18 cellular contexts compared by ENCODE assay signal in the genomic region with DNA sequence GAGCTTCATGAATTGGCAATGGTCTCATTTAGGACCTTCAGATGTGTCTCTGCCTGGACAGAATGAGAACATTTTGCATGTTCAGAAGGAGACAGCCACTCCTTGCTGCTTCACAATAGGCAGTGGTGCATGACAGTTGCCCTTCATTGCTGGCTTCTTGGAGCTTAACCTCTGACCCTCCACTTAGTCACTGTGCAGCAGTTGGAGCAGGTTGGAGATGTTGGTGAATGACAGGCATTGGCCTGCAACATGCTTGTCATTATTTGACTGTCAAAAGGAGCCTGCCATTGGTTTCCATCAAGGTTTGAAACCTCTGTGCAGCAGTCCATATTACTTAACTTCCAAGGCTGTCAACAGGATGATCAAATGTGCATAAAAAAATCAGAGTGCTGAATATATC. TPM values are rescaled to one million over a fixed set of nuclear protein-coding genes. Genes with fewer than 3 reads are reported as not detected.
A peak's percentile ranks its signal among the peaks of the same experiment; 100 is the strongest.
DNase-seq lines count a peak whose midpoint lies in the region; ATAC-seq and TF ChIP-seq lines count a peak whose summit lies in the region.
"Had no signal": no experiment of that assay in that cellular context is flagged by ENCODE, and none has a peak within 500 bp of the region (broad histone marks: within the 10 kb centered on the region; RNA-seq: fewer than 3 reads in every experiment).

No MANE protein-coding gene starts in this region.

- H3K79me1 ChIP-seq in IMR-90 (ENCODE audit: low read depth in 1 of 2, low read length in 2 of 2) = peaks cover 23 to 32% of the 10 kb centered on the region in 2 experiments

- H3K18ac ChIP-seq in IMR-90 (ENCODE audit: low read depth, low read length) = no peak overlapping the region

- H3K27me3 Mint-ChIP-seq in activated T-helper 1 cell treated with anti-CD3 and anti-CD28 coated beads, Interleukin-12 subunit alpha, Interleukin-12 subunit beta, Interleukin-2, Interleukin-4 antibody, amounts not matched to agents 30 ng/mL and 10 ng/mL and 1 ng/mL, durations not matched to agents 14 hours and 24 hours and 36 hours (ENCODE audit: insufficient read depth) = no peaks in the 10 kb centered on the region
- H3K27me3 Mint-ChIP-seq: natural killer cell treated with Interleukin-12 subunit alpha and Interleukin-12 subunit beta and Interleukin-15 and Interleukin-18, amount 100 ng/mL, for 72 hours; stimulated activated naive CD8-positive, alpha-beta T cell treated with anti-CD3 and anti-CD28 coated beads, Interleukin-15, Interleukin-2, amounts not matched to agents 100 ng/mL and 50 ng/mL, for 24 hours had no signal

- H4K91ac ChIP-seq in IMR-90 (ENCODE audit: insufficient read depth, low read depth, low read length) = no peak overlapping the region

- dilution Hi-C loops in IMR-90 (cut with HindIII; ENCODE audit: low sequenced_read_pairs, unreplicated experiment) = no loop called here

- H4K5ac ChIP-seq in IMR-90 (ENCODE audit: low read depth, low read length) = no peak overlapping the region

- no peak overlapping the region for H3K4me3 Mint-ChIP-seq in activated T-helper 1 cell treated with anti-CD3 and anti-CD28 coated beads, Interleukin-12 subunit alpha, Interleukin-12 subunit beta, Interleukin-2, Interleukin-4 antibody, amounts not matched to agents 30 ng/mL and 10 ng/mL and 1 ng/mL, durations not matched to agents 14 hours and 24 hours and 36 hours
- H3K4me3 Mint-ChIP-seq: natural killer cell treated with Interleukin-12 subunit alpha and Interleukin-12 subunit beta and Interleukin-15 and Interleukin-18, amount 100 ng/mL, for 72 hours; stimulated activated naive CD8-positive, alpha-beta T cell treated with anti-CD3 and anti-CD28 coated beads, Interleukin-15, Interleukin-2, amounts not matched to agents 100 ng/mL and 50 ng/mL, for 24 hours had no signal

- peak; percentile 27; the same call in 1 of the 2 replicates for ATAC-seq in IMR-90 (ENCODE audit: low read depth)
- peak; percentile 50 for ATAC-seq in mucosa of descending colon
- no peak for ATAC-seq in upper lobe of right lung
- ATAC-seq in HG03521 (IDR thresholded peaks at IDR 0.05; ENCODE audit: unreplicated experiment) = no peak
- ATAC-seq: left ventricle myocardium superior; natural killer cell treated with Interleukin-12 subunit alpha and Interleukin-12 subunit beta and Interleukin-15 and Interleukin-18, amount 100 ng/mL, for 72 hours; sciatic nerve had no signal

- no peak overlapping the region for H2BK20ac ChIP-seq in IMR-90 (ENCODE audit: low read depth, low read length)

- H3K9me3 Mint-ChIP-seq in activated T-helper 1 cell treated with anti-CD3 and anti-CD28 coated beads, Interleukin-12 subunit alpha, Interleukin-12 subunit beta, Interleukin-2, Interleukin-4 antibody, amounts not matched to agents 30 ng/mL and 10 ng/mL and 1 ng/mL, durations not matched to agents 14 hours and 24 hours and 36 hours = no peaks in the 10 kb centered on the region
- H3K9me3 Mint-ChIP-seq: natural killer cell treated with Interleukin-12 subunit alpha and Interleukin-12 subunit beta and Interleukin-15 and Interleukin-18, amount 100 ng/mL, for 72 hours; stimulated activated naive CD8-positive, alpha-beta T cell treated with anti-CD3 and anti-CD28 coated beads, Interleukin-15, Interleukin-2, amounts not matched to agents 100 ng/mL and 50 ng/mL, for 24 hours had no signal

- DNase-seq in Daoy (ENCODE audit: low read depth) = peak; percentile 4
- peak; percentile 23 for DNase-seq in IMR-90
- DNase-seq in brain microvascular endothelial cell = peak; percentile 7
- no peak for DNase-seq in mucosa of descending colon
- DNase-seq in activated T-helper 1 cell treated with anti-CD3 and anti-CD28 coated beads, Interleukin-12 subunit alpha, Interleukin-12 subunit beta, Interleukin-2, Interleukin-4 antibody, amounts not matched to agents 30 ng/mL and 10 ng/mL and 1 ng/mL, durations not matched to agents 14 hours and 24 hours and 36 hours (ENCODE audit: low spot score) = no peak
- DNase-seq in COLO668 (lab: John Stamatoyannopoulos, UW; ENCODE audit: unreplicated experiment) = no peak
- no peak for DNase-seq in upper lobe of right lung
- DNase-seq: activated CD8-positive, alpha-beta memory T cell treated with anti-CD3 and anti-CD28 coated beads for 24 hours; heart left ventricle; left ventricle myocardium superior; NCI-H1436; NCI-H524 treated with DMSO at 0.1 percent for 48 hours; SIG-M5 had no signal

- TF ChIP-seq CTCF in IMR-90 (conservative IDR thresholded peaks at IDR 0.05; ENCODE audit: low read depth, low read length) = no peak
- TF ChIP-seq CTCF in brain microvascular endothelial cell (IDR thresholded peaks at IDR 0.05; ENCODE audit: low read depth, low read length, missing control alignments) = no peak
- no peak for TF ChIP-seq CTCF in mucosa of descending colon (IDR thresholded peaks at IDR 0.05)
- no peak for TF ChIP-seq CTCF in upper lobe of right lung (IDR thresholded peaks at IDR 0.05)

- BruUV-seq in IMR-90 (replicated peaks; lab: Mats Ljungman, UMichigan) = no TSS peak

- no peak for TF ChIP-seq RAD21 in IMR-90 (IDR thresholded peaks at IDR 0.05; ENCODE audit: low read length)

- no peaks in the 10 kb centered on the region for H3K36me3 ChIP-seq in IMR-90 (ENCODE audit: control insufficient read depth, insufficient read depth, low read length)
- no peaks in the 10 kb centered on the region for H3K36me3 ChIP-seq in brain microvascular endothelial cell (replicated peaks)
- H3K36me3 ChIP-seq in mucosa of descending colon (ENCODE audit: low read depth) = no peaks in the 10 kb centered on the region
- H3K36me3 ChIP-seq in upper lobe of right lung = no peaks in the 10 kb centered on the region
- H3K36me3 ChIP-seq: heart left ventricle had no signal

- no peak overlapping the region for H2AK5ac ChIP-seq in IMR-90 (ENCODE audit: low read depth, low read length)

- no peak overlapping the region for H3K14ac ChIP-seq in IMR-90 (replicated peaks; ENCODE audit: low read depth, low read length)

- no peak overlapping the region for H3K4me3 ChIP-seq in IMR-90 (ENCODE audit: insufficient read depth, low read depth, low read length)
- H3K4me3 ChIP-seq in brain microvascular endothelial cell (ENCODE audit: low read depth, low read length) = no peak overlapping the region
- H3K4me3 ChIP-seq in mucosa of descending colon = no peak overlapping the region
- no peak overlapping the region for H3K4me3 ChIP-seq in upper lobe of right lung
- H3K4me3 ChIP-seq: heart left ventricle had no signal

- H3K56ac ChIP-seq in IMR-90 (ENCODE audit: extremely low read depth, insufficient read depth, low read length) = no peak overlapping the region

- H3K27ac Mint-ChIP-seq in activated T-helper 1 cell treated with anti-CD3 and anti-CD28 coated beads, Interleukin-12 subunit alpha, Interleukin-12 subunit beta, Interleukin-2, Interleukin-4 antibody, amounts not matched to agents 30 ng/mL and 10 ng/mL and 1 ng/mL, durations not matched to agents 14 hours and 24 hours and 36 hours = no peak overlapping the region
- H3K27ac Mint-ChIP-seq: natural killer cell treated with Interleukin-12 subunit alpha and Interleukin-12 subunit beta and Interleukin-15 and Interleukin-18, amount 100 ng/mL, for 72 hours; stimulated activated naive CD8-positive, alpha-beta T cell treated with anti-CD3 and anti-CD28 coated beads, Interleukin-15, Interleukin-2, amounts not matched to agents 100 ng/mL and 50 ng/mL, for 24 hours had no signal

- no peak for TF ChIP-seq POLR2A in IMR-90 (IDR thresholded peaks at IDR 0.05; ENCODE audit: low read depth, low read length)

- H3K27ac ChIP-seq in IMR-90 (ENCODE audit: insufficient read depth, low read length) (no peak overlapping the region), brain microvascular endothelial cell (no peak overlapping the region), upper lobe of right lung (no peak overlapping the region)
- H3K27ac ChIP-seq: C4-2B, heart left ventricle had no signal

- intact Hi-C loops in IMR-90 (cut with micrococcal nuclease) (no loop called here), mucosa of descending colon (cut with DNase I, micrococcal nuclease) (no loop called here), upper lobe of right lung (cut with DNase I) (no loop called here)
- intact Hi-C loops in activated T-helper 1 cell treated with anti-CD3 and anti-CD28 coated beads, Interleukin-12 subunit alpha, Interleukin-12 subunit beta, Interleukin-2, Interleukin-4 antibody, amounts not matched to agents 30 ng/mL and 10 ng/mL and 1 ng/mL, durations not matched to agents 14 hours and 24 hours and 36 hours (cut with micrococcal nuclease) = loop anchor here (2.0 kb wide), 1 partner anchor 18 kb away; no protein-coding TSS in a partner anchor

- H3K36me3 Mint-ChIP-seq in activated T-helper 1 cell treated with anti-CD3 and anti-CD28 coated beads, Interleukin-12 subunit alpha, Interleukin-12 subunit beta, Interleukin-2, Interleukin-4 antibody, amounts not matched to agents 30 ng/mL and 10 ng/mL and 1 ng/mL, durations not matched to agents 14 hours and 24 hours and 36 hours (ENCODE audit: low read depth) = peaks cover 6% of the 10 kb centered on the region
- H3K36me3 Mint-ChIP-seq: natural killer cell treated with Interleukin-12 subunit alpha and Interleukin-12 subunit beta and Interleukin-15 and Interleukin-18, amount 100 ng/mL, for 72 hours had no signal

- CTCF ChIA-PET in IMR-90 (lab: Yijun Ruan, JAX) = interaction anchor here (0.5 kb wide), 1 partner anchor 235 kb away, joined by 3 read pairs; no protein-coding TSS in a partner anchor

- POLR2A ChIA-PET in IMR-90 (lab: Charles Lee; ENCODE audit: unreplicated experiment) = no interaction called here

- H3K4me1 Mint-ChIP-seq in activated T-helper 1 cell treated with anti-CD3 and anti-CD28 coated beads, Interleukin-12 subunit alpha, Interleukin-12 subunit beta, Interleukin-2, Interleukin-4 antibody, amounts not matched to agents 30 ng/mL and 10 ng/mL and 1 ng/mL, durations not matched to agents 14 hours and 24 hours and 36 hours (ENCODE audit: low read depth) = no peaks in the 10 kb centered on the region

- peaks cover 18% of the 10 kb centered on the region for H4K20me1 ChIP-seq in IMR-90 (ENCODE audit: insufficient read depth, low read length)

- peaks cover 6% of the 10 kb centered on the region; the same call in 1 of the 2 replicates for H3K4me1 ChIP-seq in IMR-90 (ENCODE audit: control insufficient read depth, insufficient read depth, low read length)
- peaks cover 3% of the 10 kb centered on the region for H3K4me1 ChIP-seq in mucosa of descending colon (ENCODE audit: low read depth)
- H3K4me1 ChIP-seq in upper lobe of right lung = peaks cover 12% of the 10 kb centered on the region

- H2AK9ac ChIP-seq in IMR-90 (replicated peaks; ENCODE audit: low read depth, low read length, poor library complexity) = no peak overlapping the region

- no peak overlapping the region for H3K4me2 ChIP-seq in IMR-90 (ENCODE audit: low read depth, low read length)

- no peak overlapping the region for H2BK15ac ChIP-seq in IMR-90 (ENCODE audit: low read depth, low read length)

- in situ Hi-C loops in IMR-90 (cut with MboI; ENCODE audit: low sequenced_read_pairs) (no loop called here), brain microvascular endothelial cell (cut with HindIII; ENCODE audit: low pct_ligation_motif_present, low sequenced_read_pairs) (no loop called here)

- no peak overlapping the region for H2AFZ ChIP-seq in IMR-90 (replicated peaks; ENCODE audit: low read length, poor library complexity)

- no peak overlapping the region for H2BK120ac ChIP-seq in IMR-90 (ENCODE audit: low read depth, low read length)

- H3K23ac ChIP-seq in IMR-90 (ENCODE audit: low read depth, low read length) = no peak overlapping the region

- H2BK5ac ChIP-seq in IMR-90 (ENCODE audit: low read depth, low read length, poor library complexity, severe bottlenecking) = no peak overlapping the region

- H3K9ac ChIP-seq in IMR-90 (ENCODE audit: low read depth, low read length) = no peak overlapping the region

- peaks cover 4% of the 10 kb centered on the region for H3K9me1 ChIP-seq in IMR-90 (ENCODE audit: insufficient read depth, low read length)

- H3K9me3 ChIP-seq in IMR-90 (ENCODE audit: control insufficient read depth, insufficient read depth, low read length) (no peaks in the 10 kb centered on the region), mucosa of descending colon (no peaks in the 10 kb centered on the region), upper lobe of right lung (no peaks in the 10 kb centered on the region)
- H3K9me3 ChIP-seq: heart left ventricle had no signal

- H3K27me3 ChIP-seq in IMR-90 (ENCODE audit: control insufficient read depth, insufficient read depth, low read length) = no peaks in the 10 kb centered on the region
- H3K27me3 ChIP-seq in brain microvascular endothelial cell (replicated peaks) = no peaks in the 10 kb centered on the region
- H3K27me3 ChIP-seq in upper lobe of right lung = no peaks in the 10 kb centered on the region
- H3K27me3 ChIP-seq: heart left ventricle had no signal

- H3K4ac ChIP-seq in IMR-90 (ENCODE audit: low read depth, low read length) = no peak overlapping the region

- H4K8ac ChIP-seq in IMR-90 (ENCODE audit: low read depth in 2 of 2, low read length in 2 of 2) = no peak overlapping the region

RNA-seq across cellular contexts. Expression of gene FTO, which starts 22.7 kb away (rescaled TPM):
- total RNA-seq in Daoy (2014; rRNA removed; shearing (Covaris generic)) = 37.5 and 38.8 TPM in 2 replicates
- total RNA-seq in IMR-90 (2012; rRNA removed) (121 and 132 TPM in 2 replicates), mucosa of descending colon (10 to 100 TPM; 38.0 to 81.7 (median 39.1) TPM), upper lobe of right lung (75.6 TPM)
- 57.4 and 70.3 TPM in 2 replicates for polyA plus RNA-seq in IMR-90 (2012; rRNA removed)
- 23.4 and 33.2 TPM in 2 replicates for polyA plus RNA-seq in IMR-90 (2012; cell fraction: cytosol; rRNA removed)
- polyA plus RNA-seq in IMR-90 (2012; cell fraction: nucleus; rRNA removed; ENCODE audit: low replicate concordance) = 7.1 and 28.7 TPM in 2 replicates
- 56.4 and 63.0 TPM in 2 replicates for total RNA-seq in activated T-helper 1 cell treated with anti-CD3 and anti-CD28 coated beads, Interleukin-12 subunit alpha, Interleukin-12 subunit beta, Interleukin-2, Interleukin-4 antibody, amounts not matched to agents 30 ng/mL and 10 ng/mL and 1 ng/mL, durations not matched to agents 14 hours and 24 hours and 36 hours

RNA-seq across cellular contexts. Expression of gene RPGRIP1L, which starts 23.0 kb away (rescaled TPM):
- total RNA-seq in Daoy (2014; rRNA removed; shearing (Covaris generic)) = 4.1 and 5.3 TPM in 2 replicates
- 10.4 and 18.3 TPM in 2 replicates for total RNA-seq in IMR-90 (2012; rRNA removed)
- polyA plus RNA-seq in IMR-90 (2012; rRNA removed) = 7.0 and 7.3 TPM in 2 replicates
- 1.2 and 1.5 TPM in 2 replicates for polyA plus RNA-seq in IMR-90 (2012; cell fraction: cytosol; rRNA removed)
- polyA plus RNA-seq in IMR-90 (2012; cell fraction: nucleus; rRNA removed; ENCODE audit: low replicate concordance) = 1.4 and 9.8 TPM in 2 replicates
- 1 to 10 TPM; 2.1 to 5.3 (median 3.8) TPM for total RNA-seq in mucosa of descending colon
- total RNA-seq in activated T-helper 1 cell treated with anti-CD3 and anti-CD28 coated beads, Interleukin-12 subunit alpha, Interleukin-12 subunit beta, Interleukin-2, Interleukin-4 antibody, amounts not matched to agents 30 ng/mL and 10 ng/mL and 1 ng/mL, durations not matched to agents 14 hours and 24 hours and 36 hours = 9.3 and 10.9 TPM in 2 replicates
- total RNA-seq in upper lobe of right lung = 3.5 TPM

Comparison
In these comparisons a context has a peak if more than half of its experiments do, and no peak if none do; other contexts are left out.
1. DNase-seq: peak in Daoy (single experiment), IMR-90 (single experiment) and brain microvascular endothelial cell (single experiment); none in mucosa of descending colon (0 of 3), activated T-helper 1 cell treated with anti-CD3 and anti-CD28 coated beads, Interleukin-12 subunit alpha, Interleukin-12 subunit beta, Interleukin-2, Interleukin-4 antibody, amounts not matched to agents 30 ng/mL and 10 ng/mL and 1 ng/mL, durations not matched to agents 14 hours and 24 hours and 36 hours (single experiment), COLO668 (single experiment) and upper lobe of right lung (single experiment).
2. ATAC-seq: peak in IMR-90 (single experiment) and mucosa of descending colon (single experiment); none in upper lobe of right lung (single experiment) and HG03521 (single experiment).